1 cellular context compared by ENCODE assay signal in the genomic region with DNA sequence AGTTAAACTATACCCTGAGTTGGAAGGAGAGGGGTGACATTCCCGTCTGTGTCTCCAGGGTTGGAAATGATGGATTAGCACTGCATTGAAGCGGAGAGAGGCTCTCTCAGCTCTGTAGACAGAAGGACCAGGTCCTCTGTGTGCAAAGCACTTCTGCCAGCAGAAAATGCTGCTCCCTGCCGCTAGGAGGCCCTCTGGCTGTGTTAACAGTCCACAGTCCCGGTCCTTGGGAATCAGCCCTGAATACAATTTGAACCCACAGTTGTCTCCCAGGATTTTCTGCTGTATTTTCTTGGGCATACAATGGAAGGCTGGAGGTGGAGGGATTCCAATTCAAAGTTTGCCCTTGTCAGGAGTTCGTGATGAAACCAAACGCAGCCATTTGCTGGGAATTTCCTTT.
TF ChIP-seq lines count a peak whose summit lies in the region.

No MANE protein-coding gene starts in this region.

TF ChIP-seq in H1, 55 proteins besides CTCF, POLR2A, EP300 and RAD21 (continued from another document):
- TF ChIP-seq, protein P1, sequence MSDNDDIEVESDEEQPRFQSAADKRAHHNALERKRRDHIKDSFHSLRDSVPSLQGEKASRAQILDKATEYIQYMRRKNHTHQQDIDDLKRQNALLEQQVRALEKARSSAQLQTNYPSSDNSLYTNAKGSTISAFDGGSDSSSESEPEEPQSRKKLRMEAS (IDR thresholded peaks at IDR 0.05) = no peak
- TF ChIP-seq BRCA1 (IDR thresholded peaks at IDR 0.05; ENCODE audit: low read depth, low read length) (no peak), CEBPB (IDR thresholded peaks at IDR 0.05; ENCODE audit: low read depth, low read length) (no peak), BCL11A (IDR thresholded peaks at IDR 0.05; ENCODE audit: low read depth in 2 of 2, low read length in 2 of 2) (no peak)
